1 cellular context compared by ENCODE assay signal in the genomic region with DNA sequence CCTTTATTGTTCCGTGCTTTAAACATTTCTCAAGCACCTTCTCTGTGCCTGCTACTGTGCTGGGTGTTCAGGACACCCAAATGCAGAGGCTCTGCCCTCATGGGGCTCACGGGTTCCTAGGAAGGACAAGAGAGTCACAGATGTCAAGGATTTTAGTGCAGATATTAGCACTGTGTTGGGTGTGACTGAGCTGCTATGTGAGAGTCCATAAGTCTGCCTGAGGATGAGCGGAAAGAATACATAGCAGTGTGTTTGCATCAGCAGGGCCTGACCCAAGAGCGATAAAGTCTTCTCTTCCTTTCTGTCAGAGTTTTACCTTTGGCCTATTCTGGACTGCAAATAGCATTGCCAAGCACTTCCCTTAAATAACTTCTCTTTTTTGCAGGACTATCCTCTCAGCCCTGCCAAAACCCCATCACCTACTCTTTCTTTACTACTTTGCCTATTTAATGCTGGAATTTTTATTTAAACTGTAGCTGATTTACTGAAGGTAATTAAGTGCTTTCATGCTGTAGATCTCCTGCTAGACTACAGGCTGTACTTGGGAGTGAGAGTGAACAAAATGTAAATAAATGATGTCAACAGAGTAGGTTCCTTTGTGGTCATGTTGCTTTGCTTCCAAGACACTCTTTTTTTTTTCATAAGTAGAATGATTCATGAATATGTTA.
TF ChIP-seq lines count a peak whose summit lies in the region.

No MANE protein-coding gene starts in this region.

TF ChIP-seq in HepG2, 621 proteins besides CTCF, POLR2A, EP300 and RAD21 (continued from another document and continues in another):
- TF ChIP-seq ZNF781 (CRISPR knock-in tag; IDR thresholded peaks at IDR 0.05; ENCODE audit: borderline replicate concordance, not compliant biosample characterization) (no peak), PAF1 (CRISPR knock-in tag; IDR thresholded peaks at IDR 0.05) (no peak), ZBTB38 (CRISPR knock-in tag; IDR thresholded peaks at IDR 0.05) (no peak), ZNF251 (CRISPR knock-in tag; IDR thresholded peaks at IDR 0.05) (no peak), ZFP36L2 (CRISPR knock-in tag; IDR thresholded peaks at IDR 0.05) (no peak), BORCS8-MEF2B (CRISPR knock-in tag; IDR thresholded peaks at IDR 0.05) (0 out of 2 replicates have a peak, but pooled peaks have one; percentile 31), HOXA3 (CRISPR knock-in tag; IDR thresholded peaks at IDR 0.05) (peak; percentile 72), PPARG (CRISPR knock-in tag; conservative IDR thresholded peaks at IDR 0.05) (peak; percentile 98), ZNF761 (CRISPR knock-in tag; conservative IDR thresholded peaks at IDR 0.05) (no peak), TBL1XR1 (IDR thresholded peaks at IDR 0.05; ENCODE audit: borderline replicate concordance, low read length, partially characterized antibody) (no peak), PAWR (CRISPR knock-in tag; IDR thresholded peaks at IDR 0.05; ENCODE audit: borderline replicate concordance) (no peak), ZNF543 (CRISPR knock-in tag; IDR thresholded peaks at IDR 0.05) (no peak), ZNF331 (CRISPR knock-in tag; IDR thresholded peaks at IDR 0.05) (peak; percentile 67; the same call in 1 of the 2 replicates), FOXM1 (CRISPR knock-in tag; IDR thresholded peaks at IDR 0.05) (no peak), POGZ (CRISPR knock-in tag; IDR thresholded peaks at IDR 0.05) (peak; percentile 84), TARDBP (CRISPR knock-in tag; IDR thresholded peaks at IDR 0.05) (peak; percentile 78; the same call in 1 of the 2 replicates), ISL2 (CRISPR knock-in tag; IDR thresholded peaks at IDR 0.05) (peak; percentile 51; the same call in 1 of the 2 replicates), ZSCAN30 (CRISPR knock-in tag; IDR thresholded peaks at IDR 0.05) (no peak), HES4 (CRISPR knock-in tag; IDR thresholded peaks at IDR 0.05; ENCODE audit: borderline replicate concordance) (no peak), STAT5B (CRISPR knock-in tag; IDR thresholded peaks at IDR 0.05) (no peak), CHD2 (IDR thresholded peaks at IDR 0.05; ENCODE audit: low read depth, low read length) (no peak), AGO1 (IDR thresholded peaks at IDR 0.05; ENCODE audit: low read depth, low read length, poor library complexity, severe bottlenecking) (no peak), NFIB (CRISPR knock-in tag; IDR thresholded peaks at IDR 0.05; ENCODE audit: borderline replicate concordance) (no peak), ZNF883 (CRISPR knock-in tag; IDR thresholded peaks at IDR 0.05; ENCODE audit: not compliant biosample characterization) (no peak), ELF3 (CRISPR knock-in tag; IDR thresholded peaks at IDR 0.05) (peak; percentile 61; the same call in 1 of the 2 replicates), ZBTB3 (CRISPR knock-in tag; IDR thresholded peaks at IDR 0.05; ENCODE audit: borderline replicate concordance, low read depth) (no peak), ZFP41 (CRISPR knock-in tag; IDR thresholded peaks at IDR 0.05; ENCODE audit: borderline replicate concordance) (no peak)
- TF ChIP-seq, protein P1, sequence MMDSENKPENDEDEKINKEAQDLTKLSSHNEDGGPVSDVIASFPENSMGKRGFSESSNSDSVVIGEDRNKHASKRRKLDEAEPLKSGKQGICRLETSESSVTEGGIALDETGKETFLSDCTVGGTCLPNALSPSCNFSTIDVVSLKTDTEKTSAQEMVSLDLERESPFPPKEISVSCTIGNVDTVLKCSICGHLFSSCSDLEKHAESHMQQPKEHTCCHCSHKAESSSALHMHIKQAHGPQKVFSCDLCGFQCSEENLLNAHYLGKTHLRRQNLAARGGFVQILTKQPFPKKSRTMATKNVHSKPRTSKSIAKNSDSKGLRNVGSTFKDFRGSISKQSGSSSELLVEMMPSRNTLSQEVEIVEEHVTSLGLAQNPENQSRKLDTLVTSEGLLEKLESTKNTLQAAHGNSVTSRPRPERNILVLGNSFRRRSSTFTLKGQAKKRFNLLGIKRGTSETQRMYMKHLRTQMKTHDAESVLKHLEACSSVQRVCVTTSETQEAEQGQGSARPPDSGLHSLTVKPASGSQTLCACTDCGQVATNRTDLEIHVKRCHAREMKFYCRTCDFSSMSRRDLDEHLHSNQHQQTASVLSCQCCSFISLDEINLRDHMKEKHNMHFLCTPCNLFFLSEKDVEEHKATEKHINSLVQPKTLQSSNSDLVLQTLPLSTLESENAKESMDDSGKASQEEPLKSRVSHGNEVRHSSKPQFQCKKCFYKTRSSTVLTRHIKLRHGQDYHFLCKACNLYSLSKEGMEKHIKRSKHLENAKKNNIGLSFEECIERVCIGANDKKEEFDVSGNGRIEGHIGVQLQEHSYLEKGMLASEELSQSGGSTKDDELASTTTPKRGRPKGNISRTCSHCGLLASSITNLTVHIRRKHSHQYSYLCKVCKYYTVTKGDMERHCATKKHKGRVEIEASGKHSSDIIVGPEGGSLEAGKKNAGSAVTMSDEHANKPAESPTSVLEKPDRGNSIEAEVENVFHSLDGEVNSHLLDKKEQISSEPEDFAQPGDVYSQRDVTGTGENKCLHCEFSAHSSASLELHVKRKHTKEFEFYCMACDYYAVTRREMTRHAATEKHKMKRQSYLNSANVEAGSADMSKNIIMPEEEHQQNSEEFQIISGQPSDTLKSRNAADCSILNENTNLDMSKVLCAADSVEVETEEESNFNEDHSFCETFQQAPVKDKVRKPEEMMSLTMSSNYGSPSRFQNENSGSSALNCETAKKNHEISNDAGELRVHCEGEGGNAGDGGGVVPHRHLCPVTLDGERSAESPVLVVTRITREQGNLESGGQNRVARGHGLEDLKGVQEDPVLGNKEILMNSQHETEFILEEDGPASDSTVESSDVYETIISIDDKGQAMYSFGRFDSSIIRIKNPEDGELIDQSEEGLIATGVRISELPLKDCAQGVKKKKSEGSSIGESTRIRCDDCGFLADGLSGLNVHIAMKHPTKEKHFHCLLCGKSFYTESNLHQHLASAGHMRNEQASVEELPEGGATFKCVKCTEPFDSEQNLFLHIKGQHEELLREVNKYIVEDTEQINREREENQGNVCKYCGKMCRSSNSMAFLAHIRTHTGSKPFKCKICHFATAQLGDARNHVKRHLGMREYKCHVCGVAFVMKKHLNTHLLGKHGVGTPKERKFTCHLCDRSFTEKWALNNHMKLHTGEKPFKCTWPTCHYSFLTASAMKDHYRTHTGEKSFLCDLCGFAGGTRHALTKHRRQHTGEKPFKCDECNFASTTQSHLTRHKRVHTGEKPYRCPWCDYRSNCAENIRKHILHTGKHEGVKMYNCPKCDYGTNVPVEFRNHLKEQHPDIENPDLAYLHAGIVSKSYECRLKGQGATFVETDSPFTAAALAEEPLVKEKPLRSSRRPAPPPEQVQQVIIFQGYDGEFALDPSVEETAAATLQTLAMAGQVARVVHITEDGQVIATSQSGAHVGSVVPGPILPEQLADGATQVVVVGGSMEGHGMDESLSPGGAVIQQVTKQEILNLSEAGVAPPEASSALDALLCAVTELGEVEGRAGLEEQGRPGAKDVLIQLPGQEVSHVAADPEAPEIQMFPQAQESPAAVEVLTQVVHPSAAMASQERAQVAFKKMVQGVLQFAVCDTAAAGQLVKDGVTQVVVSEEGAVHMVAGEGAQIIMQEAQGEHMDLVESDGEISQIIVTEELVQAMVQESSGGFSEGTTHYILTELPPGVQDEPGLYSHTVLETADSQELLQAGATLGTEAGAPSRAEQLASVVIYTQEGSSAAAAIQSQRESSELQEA (CRISPR knock-in tag; IDR thresholded peaks at IDR 0.05; ENCODE audit: not compliant biosample characterization) = no peak
- TF ChIP-seq, protein P2, sequence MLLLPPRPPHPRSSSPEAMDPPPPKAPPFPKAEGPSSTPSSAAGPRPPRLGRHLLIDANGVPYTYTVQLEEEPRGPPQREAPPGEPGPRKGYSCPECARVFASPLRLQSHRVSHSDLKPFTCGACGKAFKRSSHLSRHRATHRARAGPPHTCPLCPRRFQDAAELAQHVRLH (CRISPR knock-in tag; IDR thresholded peaks at IDR 0.05; ENCODE audit: borderline replicate concordance, low read depth) = no peak
- TF ChIP-seq, protein P3, sequence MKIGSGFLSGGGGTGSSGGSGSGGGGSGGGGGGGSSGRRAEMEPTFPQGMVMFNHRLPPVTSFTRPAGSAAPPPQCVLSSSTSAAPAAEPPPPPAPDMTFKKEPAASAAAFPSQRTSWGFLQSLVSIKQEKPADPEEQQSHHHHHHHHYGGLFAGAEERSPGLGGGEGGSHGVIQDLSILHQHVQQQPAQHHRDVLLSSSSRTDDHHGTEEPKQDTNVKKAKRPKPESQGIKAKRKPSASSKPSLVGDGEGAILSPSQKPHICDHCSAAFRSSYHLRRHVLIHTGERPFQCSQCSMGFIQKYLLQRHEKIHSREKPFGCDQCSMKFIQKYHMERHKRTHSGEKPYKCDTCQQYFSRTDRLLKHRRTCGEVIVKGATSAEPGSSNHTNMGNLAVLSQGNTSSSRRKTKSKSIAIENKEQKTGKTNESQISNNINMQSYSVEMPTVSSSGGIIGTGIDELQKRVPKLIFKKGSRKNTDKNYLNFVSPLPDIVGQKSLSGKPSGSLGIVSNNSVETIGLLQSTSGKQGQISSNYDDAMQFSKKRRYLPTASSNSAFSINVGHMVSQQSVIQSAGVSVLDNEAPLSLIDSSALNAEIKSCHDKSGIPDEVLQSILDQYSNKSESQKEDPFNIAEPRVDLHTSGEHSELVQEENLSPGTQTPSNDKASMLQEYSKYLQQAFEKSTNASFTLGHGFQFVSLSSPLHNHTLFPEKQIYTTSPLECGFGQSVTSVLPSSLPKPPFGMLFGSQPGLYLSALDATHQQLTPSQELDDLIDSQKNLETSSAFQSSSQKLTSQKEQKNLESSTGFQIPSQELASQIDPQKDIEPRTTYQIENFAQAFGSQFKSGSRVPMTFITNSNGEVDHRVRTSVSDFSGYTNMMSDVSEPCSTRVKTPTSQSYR (CRISPR knock-in tag; IDR thresholded peaks at IDR 0.05; ENCODE audit: borderline replicate concordance) = no peak
- TF ChIP-seq, protein P4, sequence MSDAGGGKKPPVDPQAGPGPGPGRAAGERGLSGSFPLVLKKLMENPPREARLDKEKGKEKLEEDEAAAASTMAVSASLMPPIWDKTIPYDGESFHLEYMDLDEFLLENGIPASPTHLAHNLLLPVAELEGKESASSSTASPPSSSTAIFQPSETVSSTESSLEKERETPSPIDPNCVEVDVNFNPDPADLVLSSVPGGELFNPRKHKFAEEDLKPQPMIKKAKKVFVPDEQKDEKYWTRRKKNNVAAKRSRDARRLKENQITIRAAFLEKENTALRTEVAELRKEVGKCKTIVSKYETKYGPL (CRISPR knock-in tag; IDR thresholded peaks at IDR 0.05) = no peak
- TF ChIP-seq, protein P5, sequence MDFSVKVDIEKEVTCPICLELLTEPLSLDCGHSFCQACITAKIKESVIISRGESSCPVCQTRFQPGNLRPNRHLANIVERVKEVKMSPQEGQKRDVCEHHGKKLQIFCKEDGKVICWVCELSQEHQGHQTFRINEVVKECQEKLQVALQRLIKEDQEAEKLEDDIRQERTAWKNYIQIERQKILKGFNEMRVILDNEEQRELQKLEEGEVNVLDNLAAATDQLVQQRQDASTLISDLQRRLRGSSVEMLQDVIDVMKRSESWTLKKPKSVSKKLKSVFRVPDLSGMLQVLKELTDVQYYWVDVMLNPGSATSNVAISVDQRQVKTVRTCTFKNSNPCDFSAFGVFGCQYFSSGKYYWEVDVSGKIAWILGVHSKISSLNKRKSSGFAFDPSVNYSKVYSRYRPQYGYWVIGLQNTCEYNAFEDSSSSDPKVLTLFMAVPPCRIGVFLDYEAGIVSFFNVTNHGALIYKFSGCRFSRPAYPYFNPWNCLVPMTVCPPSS (IDR thresholded peaks at IDR 0.05) = no peak
- TF ChIP-seq, protein P6, sequence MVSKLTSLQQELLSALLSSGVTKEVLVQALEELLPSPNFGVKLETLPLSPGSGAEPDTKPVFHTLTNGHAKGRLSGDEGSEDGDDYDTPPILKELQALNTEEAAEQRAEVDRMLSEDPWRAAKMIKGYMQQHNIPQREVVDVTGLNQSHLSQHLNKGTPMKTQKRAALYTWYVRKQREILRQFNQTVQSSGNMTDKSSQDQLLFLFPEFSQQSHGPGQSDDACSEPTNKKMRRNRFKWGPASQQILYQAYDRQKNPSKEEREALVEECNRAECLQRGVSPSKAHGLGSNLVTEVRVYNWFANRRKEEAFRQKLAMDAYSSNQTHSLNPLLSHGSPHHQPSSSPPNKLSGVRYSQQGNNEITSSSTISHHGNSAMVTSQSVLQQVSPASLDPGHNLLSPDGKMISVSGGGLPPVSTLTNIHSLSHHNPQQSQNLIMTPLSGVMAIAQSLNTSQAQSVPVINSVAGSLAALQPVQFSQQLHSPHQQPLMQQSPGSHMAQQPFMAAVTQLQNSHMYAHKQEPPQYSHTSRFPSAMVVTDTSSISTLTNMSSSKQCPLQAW (CRISPR knock-in tag; IDR thresholded peaks at IDR 0.05) = no peak; the same call in 1 of the 2 replicates
- TF ChIP-seq, protein P7, sequence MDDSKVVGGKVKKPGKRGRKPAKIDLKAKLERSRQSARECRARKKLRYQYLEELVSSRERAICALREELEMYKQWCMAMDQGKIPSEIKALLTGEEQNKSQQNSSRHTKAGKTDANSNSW (CRISPR knock-in tag; IDR thresholded peaks at IDR 0.05; ENCODE audit: borderline replicate concordance) = no peak
- TF ChIP-seq, protein P8, sequence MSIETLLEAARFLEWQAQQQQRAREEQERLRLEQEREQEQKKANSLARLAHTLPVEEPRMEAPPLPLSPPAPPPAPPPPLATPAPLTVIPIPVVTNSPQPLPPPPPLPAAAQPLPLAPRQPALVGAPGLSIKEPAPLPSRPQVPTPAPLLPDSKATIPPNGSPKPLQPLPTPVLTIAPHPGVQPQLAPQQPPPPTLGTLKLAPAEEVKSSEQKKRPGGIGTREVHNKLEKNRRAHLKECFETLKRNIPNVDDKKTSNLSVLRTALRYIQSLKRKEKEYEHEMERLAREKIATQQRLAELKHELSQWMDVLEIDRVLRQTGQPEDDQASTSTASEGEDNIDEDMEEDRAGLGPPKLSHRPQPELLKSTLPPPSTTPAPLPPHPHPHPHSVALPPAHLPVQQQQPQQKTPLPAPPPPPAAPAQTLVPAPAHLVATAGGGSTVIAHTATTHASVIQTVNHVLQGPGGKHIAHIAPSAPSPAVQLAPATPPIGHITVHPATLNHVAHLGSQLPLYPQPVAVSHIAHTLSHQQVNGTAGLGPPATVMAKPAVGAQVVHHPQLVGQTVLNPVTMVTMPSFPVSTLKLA (IDR thresholded peaks at IDR 0.05) = no peak
- TF ChIP-seq, protein P9, sequence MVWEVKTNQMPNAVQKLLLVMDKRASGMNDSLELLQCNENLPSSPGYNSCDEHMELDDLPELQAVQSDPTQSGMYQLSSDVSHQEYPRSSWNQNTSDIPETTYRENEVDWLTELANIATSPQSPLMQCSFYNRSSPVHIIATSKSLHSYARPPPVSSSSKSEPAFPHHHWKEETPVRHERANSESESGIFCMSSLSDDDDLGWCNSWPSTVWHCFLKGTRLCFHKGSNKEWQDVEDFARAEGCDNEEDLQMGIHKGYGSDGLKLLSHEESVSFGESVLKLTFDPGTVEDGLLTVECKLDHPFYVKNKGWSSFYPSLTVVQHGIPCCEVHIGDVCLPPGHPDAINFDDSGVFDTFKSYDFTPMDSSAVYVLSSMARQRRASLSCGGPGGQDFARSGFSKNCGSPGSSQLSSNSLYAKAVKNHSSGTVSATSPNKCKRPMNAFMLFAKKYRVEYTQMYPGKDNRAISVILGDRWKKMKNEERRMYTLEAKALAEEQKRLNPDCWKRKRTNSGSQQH (CRISPR knock-in tag; IDR thresholded peaks at IDR 0.05; ENCODE audit: low read depth) = no peak
